13 cellular contexts compared by ENCODE assay signal in genomic region chr16:48831081-48831722, GRCh38.
DNase-seq lines count a peak whose midpoint lies in the region; ATAC-seq and TF ChIP-seq lines count a peak whose summit lies in the region.
"Had no signal": no experiment of that assay in that cellular context is flagged by ENCODE, and none has a peak within 500 bp of the region (broad histone marks: within the 10 kb centered on the region; RNA-seq: fewer than 3 reads in every experiment).

No MANE protein-coding gene starts in this region.

- peak overlapping the region; percentile 36 for H2AFZ ChIP-seq in SU-DHL-6 (ENCODE audit: low read depth, low read length, severe bottlenecking)

- no peak overlapping the region for H3K9ac ChIP-seq in SU-DHL-6 (ENCODE audit: low read length)

- CTCF ChIA-PET in activated CD4-positive, alpha-beta T cell treated with anti-CD3 and anti-CD28 coated beads for 36 hours (lab: Charles Lee), result interaction anchor here (0.6 to 1.3 kb wide), 4 partner anchors 8 to 388 kb away, joined by 3 to 6 read pairs (median 4); no protein-coding TSS in a partner anchor

- ATAC-seq in activated CD4-positive, alpha-beta T cell treated with anti-CD3 and anti-CD28 coated beads for 36 hours, result no peak
- no peak for ATAC-seq in naive thymus-derived CD8-positive, alpha-beta T cell
- ATAC-seq: activated naive CD8-positive, alpha-beta T cell treated with anti-CD3 and anti-CD28 coated beads, Interleukin-2, amount 50 U/mL, for 24 hours; left lobe of liver; stimulated activated memory B cell treated with anti-CD40 and anti-IgM and Interleukin-4, amounts not matched to agents 10 μg/mL and 1 μg/mL and 100 μg/mL, for 72 hours had no signal

- H3K4me3 ChIP-seq in DOHH2 (ENCODE audit: low read length), result no peak overlapping the region
- H3K4me3 ChIP-seq in HFF-Myc (replicated peaks; ENCODE audit: low read depth, low read length), result no peak overlapping the region
- no peak overlapping the region for H3K4me3 ChIP-seq in SU-DHL-6 (ENCODE audit: insufficient read depth, low read length, poor library complexity, severe bottlenecking)
- H3K4me3 ChIP-seq: colonic mucosa had no signal

- H3K36me3 ChIP-seq in DOHH2 (ENCODE audit: control insufficient read depth, low read length), result no peaks in the 10 kb centered on the region
- H3K36me3 ChIP-seq in SU-DHL-6 (ENCODE audit: low read length), result no peaks in the 10 kb centered on the region
- H3K36me3 ChIP-seq: colonic mucosa had no signal

- no peak overlapping the region for H3K4me3 Mint-ChIP-seq in activated CD4-positive, alpha-beta T cell treated with anti-CD3 and anti-CD28 coated beads for 36 hours
- H3K4me3 Mint-ChIP-seq in naive thymus-derived CD8-positive, alpha-beta T cell, result no peak overlapping the region
- H3K4me3 Mint-ChIP-seq: activated naive CD8-positive, alpha-beta T cell treated with anti-CD3 and anti-CD28 coated beads, Interleukin-2, amount 50 U/mL, for 24 hours; stimulated activated memory B cell treated with anti-CD40 and anti-IgM and Interleukin-4, amounts not matched to agents 10 μg/mL and 1 μg/mL and 100 μg/mL, for 72 hours had no signal

- H3K4me1 Mint-ChIP-seq in activated CD4-positive, alpha-beta T cell treated with anti-CD3 and anti-CD28 coated beads for 36 hours, result no peaks in the 10 kb centered on the region
- H3K4me1 Mint-ChIP-seq in naive thymus-derived CD8-positive, alpha-beta T cell, result no peaks in the 10 kb centered on the region
- H3K4me1 Mint-ChIP-seq: activated naive CD8-positive, alpha-beta T cell treated with anti-CD3 and anti-CD28 coated beads, Interleukin-2, amount 50 U/mL, for 24 hours; stimulated activated memory B cell treated with anti-CD40 and anti-IgM and Interleukin-4, amounts not matched to agents 10 μg/mL and 1 μg/mL and 100 μg/mL, for 72 hours had no signal

- intact Hi-C loops in activated CD4-positive, alpha-beta T cell treated with anti-CD3 and anti-CD28 coated beads for 36 hours (cut with DNase I, micrococcal nuclease), result no loop called here

- H3F3A ChIP-seq in DOHH2 (ENCODE audit: control insufficient read depth, insufficient read depth) (no peaks in the 10 kb centered on the region), SU-DHL-6 (ENCODE audit: insufficient read depth) (0 out of 2 replicates have a peak, but pooled peaks cover 7% of the 10 kb centered on the region)

- H3K27me3 ChIP-seq in DOHH2 (ENCODE audit: control insufficient read depth, low read length), result no peaks in the 10 kb centered on the region
- no peaks in the 10 kb centered on the region for H3K27me3 ChIP-seq in SU-DHL-6 (ENCODE audit: low read length)
- H3K27me3 ChIP-seq: colonic mucosa had no signal

- H3K9me2 ChIP-seq in DOHH2 (replicated peaks; ENCODE audit: control insufficient read depth, low read length) (no peaks in the 10 kb centered on the region), SU-DHL-6 (replicated peaks; ENCODE audit: insufficient read depth, low read length) (no peaks in the 10 kb centered on the region)

- no peaks in the 10 kb centered on the region for H3K36me3 Mint-ChIP-seq in activated CD4-positive, alpha-beta T cell treated with anti-CD3 and anti-CD28 coated beads for 36 hours (ENCODE audit: low read depth)
- no peaks in the 10 kb centered on the region for H3K36me3 Mint-ChIP-seq in naive thymus-derived CD8-positive, alpha-beta T cell
- H3K36me3 Mint-ChIP-seq: stimulated activated memory B cell treated with anti-CD40 and anti-IgM and Interleukin-4, amounts not matched to agents 10 μg/mL and 1 μg/mL and 100 μg/mL, for 72 hours had no signal

- no peaks in the 10 kb centered on the region for H3K27me3 Mint-ChIP-seq in activated CD4-positive, alpha-beta T cell treated with anti-CD3 and anti-CD28 coated beads for 36 hours
- peaks cover 0 to 8% (median 2%) of the 10 kb centered on the region in 5 donors for H3K27me3 Mint-ChIP-seq in naive thymus-derived CD8-positive, alpha-beta T cell
- H3K27me3 Mint-ChIP-seq: activated naive CD8-positive, alpha-beta T cell treated with anti-CD3 and anti-CD28 coated beads, Interleukin-2, amount 50 U/mL, for 24 hours; stimulated activated memory B cell treated with anti-CD40 and anti-IgM and Interleukin-4, amounts not matched to agents 10 μg/mL and 1 μg/mL and 100 μg/mL, for 72 hours had no signal

- H3K9me3 Mint-ChIP-seq in activated CD4-positive, alpha-beta T cell treated with anti-CD3 and anti-CD28 coated beads for 36 hours (ENCODE audit: low read depth), result no peaks in the 10 kb centered on the region
- peaks cover 0 to 11% (median 5%) of the 10 kb centered on the region in 9 donors for H3K9me3 Mint-ChIP-seq in naive thymus-derived CD8-positive, alpha-beta T cell

- TF ChIP-seq CTCF in DOHH2 (IDR thresholded peaks at IDR 0.05; ENCODE audit: low read depth, low read length, poor library complexity, severe bottlenecking) (peak; percentile 36), HFF-Myc (IDR thresholded peaks at IDR 0.05; ENCODE audit: low read depth, low read length, missing control alignments) (peak; percentile 16), SU-DHL-6 (IDR thresholded peaks at IDR 0.05; ENCODE audit: insufficient read depth, low read length, poor library complexity, severe bottlenecking) (peak; percentile 28)

- POLR2A ChIA-PET in activated CD4-positive, alpha-beta T cell treated with anti-CD3 and anti-CD28 coated beads for 36 hours (lab: Charles Lee), result no interaction called here
- POLR2A ChIA-PET in naive thymus-derived CD8-positive, alpha-beta T cell (lab: Charles Lee), result no interaction called here

- H4K20me1 ChIP-seq in DOHH2 (ENCODE audit: control insufficient read depth, insufficient read depth, low read depth, low read length) (no peaks in the 10 kb centered on the region), SU-DHL-6 (ENCODE audit: low read depth, low read length) (no peaks in the 10 kb centered on the region)

- H3K27ac ChIP-seq in DOHH2 (ENCODE audit: low read depth, low read length) (no peak overlapping the region), SU-DHL-6 (ENCODE audit: low read depth, low read length) (no peak overlapping the region)
- H3K27ac ChIP-seq: colonic mucosa had no signal

- H3K79me2 ChIP-seq in DOHH2 (ENCODE audit: control insufficient read depth, low read length) (no peaks in the 10 kb centered on the region), SU-DHL-6 (ENCODE audit: insufficient read depth, low read length) (no peaks in the 10 kb centered on the region)

- H3K4me2 ChIP-seq in DOHH2 (ENCODE audit: low read length) (no peak overlapping the region), SU-DHL-6 (ENCODE audit: low read depth, low read length, poor library complexity, severe bottlenecking) (no peak overlapping the region)

- DNase-seq in HFF-Myc (ENCODE audit: extremely low read depth, low read depth) (no peak), myocyte (ENCODE audit: low read depth) (peak; percentile 1)
- no peak for DNase-seq in activated CD4-positive, alpha-beta T cell treated with anti-CD3 and anti-CD28 coated beads for 36 hours
- DNase-seq in effector CD8-positive, alpha-beta T cell (lab: John Stamatoyannopoulos, UW), result no peak
- no peak for DNase-seq in naive thymus-derived CD8-positive, alpha-beta T cell
- no peak for DNase-seq in activated CD4-positive, CD25-positive, alpha-beta regulatory T cell treated with anti-CD3 and anti-CD28 coated beads, Interleukin-2, amount 50 U/mL, for 72 hours
- DNase-seq: activated CD8-positive, alpha-beta memory T cell treated with anti-CD3 and anti-CD28 coated beads, Interleukin-2, amount 50 U/mL, for 4 hours; activated naive CD8-positive, alpha-beta T cell treated with anti-CD3 and anti-CD28 coated beads, Interleukin-2, amount 50 U/mL, for 24 hours; colonic mucosa had no signal

- no peaks in the 10 kb centered on the region for H3K9me3 ChIP-seq in DOHH2 (ENCODE audit: control insufficient read depth, insufficient read depth, low read length)
- no peaks in the 10 kb centered on the region for H3K9me3 ChIP-seq in SU-DHL-6 (ENCODE audit: insufficient read depth, low read length)
- H3K9me3 ChIP-seq: colonic mucosa had no signal

- H3K4me1 ChIP-seq in DOHH2 (ENCODE audit: control insufficient read depth, low read length), result no peaks in the 10 kb centered on the region
- H3K4me1 ChIP-seq: colonic mucosa had no signal

- H3K27ac Mint-ChIP-seq in activated CD4-positive, alpha-beta T cell treated with anti-CD3 and anti-CD28 coated beads for 36 hours, result no peak overlapping the region
- H3K27ac Mint-ChIP-seq in naive thymus-derived CD8-positive, alpha-beta T cell, result no peak overlapping the region
- H3K27ac Mint-ChIP-seq: activated naive CD8-positive, alpha-beta T cell treated with anti-CD3 and anti-CD28 coated beads, Interleukin-2, amount 50 U/mL, for 24 hours; stimulated activated memory B cell treated with anti-CD40 and anti-IgM and Interleukin-4, amounts not matched to agents 10 μg/mL and 1 μg/mL and 100 μg/mL, for 72 hours had no signal
